ENCODE assay signal across 8 cellular contexts in genomic region chr9:136118061-136118366, GRCh38. TPM values are rescaled to one million over a fixed set of nuclear protein-coding genes. Genes with fewer than 3 reads are reported as not detected.
DNase-seq lines count a peak whose midpoint lies in the region; ATAC-seq and TF ChIP-seq lines count a peak whose summit lies in the region.

No MANE protein-coding gene starts in this region.

- intact Hi-C loops in adrenal gland (cut with DNase I) = no loop called here
- intact Hi-C loops in lower leg skin (cut with DNase I; ENCODE audit: low total_unique reads) = no loop called here

- H3K9me3 ChIP-seq in BLaER1 (no peaks in the 10 kb centered on the region), adrenal gland (replicated peaks in 1 of 3) (no peaks in the 10 kb centered on the region)

- H3K36me3 ChIP-seq in BLaER1 (peaks cover 33% of the 10 kb centered on the region), adrenal gland (replicated peaks in 1 of 2) (peaks cover 0 to 22% of the 10 kb centered on the region in 2 donors), urinary bladder (ENCODE audit: insufficient read depth) (no peaks in the 10 kb centered on the region)

- H3K4me3 ChIP-seq in BLaER1 = peak overlapping the region; percentile 87
- H3K4me3 ChIP-seq in adrenal gland = peak overlapping the region in 3 of 4 donors; percentile 42 to 97 (median 66)
- peak overlapping the region; percentile 69 for H3K4me3 ChIP-seq in lower leg skin (ENCODE audit: low read depth, poor library complexity, severe bottlenecking)
- H3K4me3 ChIP-seq in urinary bladder (ENCODE audit: low read depth, low read length) = peak overlapping the region; percentile 85

- no peaks in the 10 kb centered on the region for H4K20me1 ChIP-seq in BLaER1

- TF ChIP-seq POLR2A in adrenal gland (IDR thresholded peaks at IDR 0.05) = no peak
- TF ChIP-seq POLR2A in lower leg skin (IDR thresholded peaks at IDR 0.05) = no peak

- ATAC-seq in HG02571 (IDR thresholded peaks at IDR 0.05; ENCODE audit: unreplicated experiment) (peak; percentile 0), GM21576 (IDR thresholded peaks at IDR 0.05; ENCODE audit: unreplicated experiment) (no peak)

- WGBS in adrenal gland, 4 donors = 0 to 1% (median 0%) methylated on average over 15 to 36 of the region's 36 CpGs; no CpG with 5 or more reads in 1 of the 4 donors
- WGBS in lower leg skin, 2 donors = 0% methylated on average over 3 of the region's 36 CpGs; no CpG with 5 or more reads in 1 of the 2 donors
- WGBS in urinary bladder = 0% methylated on average over 36 of the region's 36 CpGs

- peak overlapping the region; percentile 91 for H3K9ac ChIP-seq in BLaER1

- H3K27ac ChIP-seq in BLaER1 (peak overlapping the region; percentile 91), adrenal gland (peak overlapping the region; percentile 37 to 98 (median 81)), urinary bladder (ENCODE audit: low read depth) (peak overlapping the region; percentile 77)

- peak overlapping the region; percentile 99 for H3K4me2 ChIP-seq in BLaER1

- H3K27me3 ChIP-seq in BLaER1 (no peaks in the 10 kb centered on the region), adrenal gland (no peaks in the 10 kb centered on the region)

- peaks cover 39% of the 10 kb centered on the region for H3K4me1 ChIP-seq in BLaER1
- peaks cover 16 to 22% of the 10 kb centered on the region in 2 donors for H3K4me1 ChIP-seq in adrenal gland (replicated peaks in 1 of 2)
- no peaks in the 10 kb centered on the region for H3K4me1 ChIP-seq in urinary bladder (ENCODE audit: insufficient read depth)

- peak in 3 of 7 donors; percentile 57 to 69 (median 63) for DNase-seq in adrenal gland
- no peak for DNase-seq in lower leg skin (ENCODE audit: low spot score in 2 of 2)
- no peak for DNase-seq in SHP77 treated with DMSO at 0.1 percent for 48 hours (lab: John Stamatoyannopoulos, UW)
- DNase-seq in SW480 (ENCODE audit: low spot score) = no peak

- TF ChIP-seq CTCF in adrenal gland (IDR thresholded peaks at IDR 0.05) (no peak), lower leg skin (IDR thresholded peaks at IDR 0.05) (no peak)

RNA-seq across cellular contexts. Expression of gene TMEM250, which starts 0.7 kb away (rescaled TPM):
- total RNA-seq in adrenal gland = 10 to 100 TPM; 19.7 to 47.2 (median 35.9) TPM
- 10 to 100 TPM in 2 of 3 donors, 1 to 10 TPM in 1; 5.2 to 12.4 (median 10.6) TPM for polyA plus RNA-seq in adrenal gland
- total RNA-seq in lower leg skin = 10 to 100 TPM; 52.3 to 62.9 (median 55.1) TPM
- total RNA-seq in urinary bladder = 13.6 TPM
- polyA plus RNA-seq in urinary bladder = 43.1 TPM

RNA-seq across cellular contexts. Expression of gene NACC2, which starts 22.9 kb away (rescaled TPM):
- total RNA-seq in adrenal gland = 10 to 100 TPM; 27.2 to 61.0 (median 38.6) TPM
- 10 to 100 TPM in 1 of 3 donors, 1 to 10 TPM in 2; 5.7 to 11.3 (median 7.1) TPM for polyA plus RNA-seq in adrenal gland
- total RNA-seq in lower leg skin = 10 to 100 TPM in 3 of 4 donors, 1 to 10 TPM in 1; 9.1 to 17.3 (median 13.4) TPM
- total RNA-seq in urinary bladder = 14.9 TPM
- polyA plus RNA-seq in urinary bladder = 54.1 TPM
